In genomic region chr17:6239237-6239798, GRCh38 we compare ENCODE assay signal across 25 cellular contexts.
A peak's percentile ranks its signal among the peaks of the same experiment; 100 is the strongest.
DNase-seq lines count a peak whose midpoint lies in the region; ATAC-seq and TF ChIP-seq lines count a peak whose summit lies in the region.
"Had no signal": no experiment of that assay in that cellular context is flagged by ENCODE, and none has a peak within 500 bp of the region (broad histone marks: within the 10 kb centered on the region; RNA-seq: fewer than 3 reads in every experiment).

No MANE protein-coding gene starts in this region.

- no peak overlapping the region for H3K4me3 Mint-ChIP-seq in type B pancreatic cell
- H3K4me3 Mint-ChIP-seq in stimulated activated effector memory CD8-positive, alpha-beta T cell treated with anti-CD3 and anti-CD28 coated beads, Interleukin-12 subunit alpha, Interleukin-12 subunit beta, amount 100 ng/mL, for 72 hours = no peak overlapping the region
- H3K4me3 Mint-ChIP-seq: activated T-helper 17 cell treated with anti-CD3 and anti-CD28 coated beads, Interleukin-2, amount 50 U/mL, for 72 hours; immature natural killer cell; natural killer cell; stimulated activated naive CD8-positive, alpha-beta T cell treated with anti-CD3 and anti-CD28 coated beads, Interleukin-15, Interleukin-2, amounts not matched to agents 100 ng/mL and 50 ng/mL, for 24 hours; T-helper 2 cell treated with Interferon-gamma antibody and Interleukin-4, amounts not matched to agents 5 μg/mL and 100 μg/mL, for 36 hours had no signal

- H3K27me3 Mint-ChIP-seq in type B pancreatic cell = peaks cover 66% of the 10 kb centered on the region

- no peak for TF ChIP-seq CTCF in type B pancreatic cell (conservative IDR thresholded peaks at IDR 0.05)

- DNase-seq in M059J (ENCODE audit: low read depth) = peak; percentile 15
- DNase-seq in astrocyte of the hippocampus (ENCODE audit: low read depth, low spot score) = peak; percentile 32
- peak; percentile 11 for DNase-seq in iPS-NIHi7 (ENCODE audit: extremely low spot score)
- peak; percentile 43 for DNase-seq in type B pancreatic cell (ENCODE audit: extremely low spot score, unreplicated experiment)
- no peak for DNase-seq in activated CD4-positive, alpha-beta T cell treated with anti-CD3 and anti-CD28 coated beads for 48 hours
- no peak for DNase-seq in stimulated activated effector memory CD8-positive, alpha-beta T cell treated with anti-CD3 and anti-CD28 coated beads, Interleukin-12 subunit alpha, Interleukin-12 subunit beta, amount 100 ng/mL, for 72 hours (ENCODE audit: low spot score in 2 of 2)
- no peak for DNase-seq in NCI-H446 (lab: John Stamatoyannopoulos, UW)
- DNase-seq: activated CD4-positive, alpha-beta T cell treated with anti-CD3 and anti-CD28 coated beads, Interleukin-2, amount 50 U/mL, for 4 hours; activated CD8-positive, alpha-beta memory T cell treated with anti-CD3 and anti-CD28 coated beads, Interleukin-2, amount 50 U/mL, for 4 hours; aorta; Calu3; EL; erythroblast; immature natural killer cell; KG1; left ventricle myocardium inferior; natural killer cell; NCI-H1694 treated with DMSO at 0.1 percent for 48 hours; NCI-H69; right lobe of liver had no signal

- no peak overlapping the region for H3K27ac Mint-ChIP-seq in type B pancreatic cell
- H3K27ac Mint-ChIP-seq in stimulated activated effector memory CD8-positive, alpha-beta T cell treated with anti-CD3 and anti-CD28 coated beads, Interleukin-12 subunit alpha, Interleukin-12 subunit beta, amount 100 ng/mL, for 72 hours = no peak overlapping the region
- H3K27ac Mint-ChIP-seq: activated naive CD4-positive, alpha-beta T cell treated with anti-CD3 and anti-CD28 coated beads, Interleukin-2, amount 50 U/mL, for 72 hours; activated T-helper 17 cell treated with anti-CD3 and anti-CD28 coated beads, Interleukin-2, amount 50 U/mL, for 72 hours; immature natural killer cell; natural killer cell; stimulated activated naive CD8-positive, alpha-beta T cell treated with anti-CD3 and anti-CD28 coated beads, Interleukin-15, Interleukin-2, amounts not matched to agents 100 ng/mL and 50 ng/mL, for 24 hours; T-helper 2 cell treated with Interferon-gamma antibody and Interleukin-4, amounts not matched to agents 5 μg/mL and 100 μg/mL, for 36 hours had no signal

- no peak for ATAC-seq in stimulated activated effector memory CD8-positive, alpha-beta T cell treated with anti-CD3 and anti-CD28 coated beads, Interleukin-12 subunit alpha, Interleukin-12 subunit beta, amount 100 ng/mL, for 72 hours
- ATAC-seq: activated naive CD4-positive, alpha-beta T cell treated with anti-CD3 and anti-CD28 coated beads, Interleukin-2, amount 50 U/mL, for 72 hours; activated T-helper 17 cell treated with anti-CD3 and anti-CD28 coated beads, Interleukin-2, amount 50 U/mL, for 72 hours; natural killer cell; right lobe of liver; Right ventricle myocardium inferior had no signal

- no peaks in the 10 kb centered on the region for H3K4me1 Mint-ChIP-seq in type B pancreatic cell (ENCODE audit: unreplicated experiment)
- no peaks in the 10 kb centered on the region for H3K4me1 Mint-ChIP-seq in stimulated activated effector memory CD8-positive, alpha-beta T cell treated with anti-CD3 and anti-CD28 coated beads, Interleukin-12 subunit alpha, Interleukin-12 subunit beta, amount 100 ng/mL, for 72 hours
- H3K4me1 Mint-ChIP-seq: activated T-helper 17 cell treated with anti-CD3 and anti-CD28 coated beads, Interleukin-2, amount 50 U/mL, for 72 hours; immature natural killer cell; natural killer cell had no signal

- no peaks in the 10 kb centered on the region for H3K36me3 Mint-ChIP-seq in type B pancreatic cell
- no peaks in the 10 kb centered on the region for H3K36me3 Mint-ChIP-seq in stimulated activated effector memory CD8-positive, alpha-beta T cell treated with anti-CD3 and anti-CD28 coated beads, Interleukin-12 subunit alpha, Interleukin-12 subunit beta, amount 100 ng/mL, for 72 hours
- H3K36me3 Mint-ChIP-seq: activated naive CD4-positive, alpha-beta T cell treated with anti-CD3 and anti-CD28 coated beads, Interleukin-2, amount 50 U/mL, for 72 hours; immature natural killer cell; natural killer cell had no signal

- H3K9me3 Mint-ChIP-seq in type B pancreatic cell = no peaks in the 10 kb centered on the region
- no peaks in the 10 kb centered on the region for H3K9me3 Mint-ChIP-seq in stimulated activated effector memory CD8-positive, alpha-beta T cell treated with anti-CD3 and anti-CD28 coated beads, Interleukin-12 subunit alpha, Interleukin-12 subunit beta, amount 100 ng/mL, for 72 hours
- H3K9me3 Mint-ChIP-seq: activated naive CD4-positive, alpha-beta T cell treated with anti-CD3 and anti-CD28 coated beads, Interleukin-2, amount 50 U/mL, for 72 hours; activated T-helper 17 cell treated with anti-CD3 and anti-CD28 coated beads, Interleukin-2, amount 50 U/mL, for 72 hours; immature natural killer cell; natural killer cell; stimulated activated naive CD8-positive, alpha-beta T cell treated with anti-CD3 and anti-CD28 coated beads, Interleukin-15, Interleukin-2, amounts not matched to agents 100 ng/mL and 50 ng/mL, for 24 hours; T-helper 2 cell treated with Interferon-gamma antibody and Interleukin-4, amounts not matched to agents 5 μg/mL and 100 μg/mL, for 36 hours had no signal

Comparison
In these comparisons a context has a peak if more than half of its experiments do, and no peak if none do; other contexts are left out.
1. DNase-seq: peak in M059J (single experiment), astrocyte of the hippocampus (single experiment), iPS-NIHi7 (single experiment) and type B pancreatic cell (single experiment); none in activated CD4-positive, alpha-beta T cell treated with anti-CD3 and anti-CD28 coated beads for 48 hours (single experiment), stimulated activated effector memory CD8-positive, alpha-beta T cell treated with anti-CD3 and anti-CD28 coated beads, Interleukin-12 subunit alpha, Interleukin-12 subunit beta, amount 100 ng/mL, for 72 hours (0 of 2) and NCI-H446 (0 of 2).